25 cellular contexts compared by ENCODE assay signal in genomic region chr14:85087201-85087600, GRCh38.
DNase-seq lines count a peak whose midpoint lies in the region; ATAC-seq, FAIRE-seq and TF ChIP-seq lines count a peak whose summit lies in the region.
"Had no signal": no experiment of that assay in that cellular context is flagged by ENCODE, and none has a peak within 500 bp of the region (broad histone marks: within the 10 kb centered on the region; RNA-seq: fewer than 3 reads in every experiment).

No MANE protein-coding gene starts in this region.

- FAIRE-seq in RCC 7860 (lab: Jason Lieb, UNC), result no peak
- FAIRE-seq: GM19239 had no signal

- no peak for ATAC-seq in GM21825 (IDR thresholded peaks at IDR 0.05; ENCODE audit: unreplicated experiment)
- ATAC-seq: esophagus mucosa, psoas muscle, Right ventricle myocardium inferior, upper lobe of right lung, WTC11 had no signal

- no peak overlapping the region for H4K8ac ChIP-seq in mesenchymal stem cell (ENCODE audit: low read length)

- no peak overlapping the region for H2BK12ac ChIP-seq in mesenchymal stem cell (ENCODE audit: low read length in 2 of 2)

- H3K18ac ChIP-seq in mesenchymal stem cell (ENCODE audit: low read depth in 1 of 2, low read length in 2 of 2), result no peak overlapping the region

- no peak overlapping the region for H2AFZ ChIP-seq in mesenchymal stem cell (ENCODE audit: low read depth, low read length)

- WGBS in mesenchymal stem cell, result 79% methylated on average over 2 of the region's 2 CpGs
- 47 to 56% methylated on average over 2 of the region's 2 CpGs for WGBS in esophagus squamous epithelium, 2 donors

- H3K9me3 ChIP-seq in mesenchymal stem cell (ENCODE audit: control insufficient read depth, low read length), result no peaks in the 10 kb centered on the region
- no peaks in the 10 kb centered on the region for H3K9me3 ChIP-seq in right atrium auricular region
- H3K9me3 ChIP-seq in esophagus squamous epithelium, result no peaks in the 10 kb centered on the region
- H3K9me3 ChIP-seq: neutrophil, psoas muscle, upper lobe of right lung had no signal

- H3K79me1 ChIP-seq in mesenchymal stem cell (replicated peaks; ENCODE audit: low read length, poor library complexity, severe bottlenecking), result no peaks in the 10 kb centered on the region

- H3K4me1 ChIP-seq in mesenchymal stem cell (ENCODE audit: control insufficient read depth, insufficient read depth, low read depth, low read length) (no peaks in the 10 kb centered on the region), right atrium auricular region (no peaks in the 10 kb centered on the region), esophagus squamous epithelium (no peaks in the 10 kb centered on the region)
- H3K4me1 ChIP-seq: psoas muscle, upper lobe of right lung had no signal

- DNase-seq in AG10803 (ENCODE audit: low read depth) (peak; percentile 20), RCC 7860 (ENCODE audit: low spot score) (peak; percentile 13), epithelial cell of esophagus (ENCODE audit: low read depth) (peak; percentile 59), mesenchymal stem cell (no peak), right atrium auricular region (ENCODE audit: low spot score) (no peak), esophagus squamous epithelium (lab: John Stamatoyannopoulos, UW) (no peak), HEK293T (ENCODE audit: extremely low spot score) (no peak)
- DNase-seq: activated CD4-positive, alpha-beta T cell treated with anti-CD3 and anti-CD28 coated beads, Interleukin-2, amount 50 U/mL, for 4 hours; CD4-positive, CD25-positive, alpha-beta regulatory T cell; effector CD4-positive, alpha-beta T cell; NCI-H1417; NCI-H2081 treated with DMSO at 0.1 percent for 48 hours; NCI-H446; NCI-H82; psoas muscle; stimulated activated CD4-positive, alpha-beta T cell treated with anti-CD3 and anti-CD28 coated beads, Interleukin-1b, Interleukin-23, amount 100 ng/mL, for 48 hours; T1000; upper lobe of right lung had no signal

- no peak overlapping the region for H3K14ac ChIP-seq in mesenchymal stem cell (ENCODE audit: low read length in 2 of 2)

- no peaks in the 10 kb centered on the region for H3K27me3 ChIP-seq in mesenchymal stem cell (ENCODE audit: control insufficient read depth in 1 of 2, insufficient read depth in 1 of 2, low read length in 2 of 2)
- no peaks in the 10 kb centered on the region for H3K27me3 ChIP-seq in right atrium auricular region
- H3K27me3 ChIP-seq in esophagus squamous epithelium, result no peaks in the 10 kb centered on the region
- H3K27me3 ChIP-seq: neutrophil, upper lobe of right lung had no signal

- intact Hi-C loops in esophagus squamous epithelium (cut with DNase I), result no loop called here

- H2AK5ac ChIP-seq in mesenchymal stem cell (ENCODE audit: low read length, severe bottlenecking), result no peak overlapping the region

- no peak overlapping the region for H3K4ac ChIP-seq in mesenchymal stem cell (ENCODE audit: low read depth in 1 of 2, low read length in 2 of 2)

- no peak overlapping the region for H3K4me3 ChIP-seq in AG10803 (ENCODE audit: low read length)
- H3K4me3 ChIP-seq in epithelial cell of esophagus (ENCODE audit: low read length), result no peak overlapping the region
- no peak overlapping the region for H3K4me3 ChIP-seq in mesenchymal stem cell (ENCODE audit: insufficient read depth in 1 of 2, low read depth in 1 of 2, low read length in 2 of 2)
- H3K4me3 ChIP-seq in right atrium auricular region, result no peak overlapping the region
- H3K4me3 ChIP-seq in esophagus squamous epithelium, result no peak overlapping the region
- H3K4me3 ChIP-seq: psoas muscle, skin epidermis, upper lobe of right lung had no signal

- no peak overlapping the region for H4K91ac ChIP-seq in mesenchymal stem cell (ENCODE audit: low read length)

- H2BK120ac ChIP-seq in mesenchymal stem cell (ENCODE audit: low read depth, low read length), result no peak overlapping the region

- TF ChIP-seq POLR2A in esophagus squamous epithelium (IDR thresholded peaks at IDR 0.05), result no peak

- TF ChIP-seq CTCF in AG10803 (conservative IDR thresholded peaks at IDR 0.05; ENCODE audit: low read length), result no peak
- TF ChIP-seq CTCF in epithelial cell of esophagus (IDR thresholded peaks at IDR 0.05; ENCODE audit: insufficient read depth, low read depth, low read length, missing control alignments), result no peak
- no peak for TF ChIP-seq CTCF in right atrium auricular region (IDR thresholded peaks at IDR 0.05)
- no peak for TF ChIP-seq CTCF in esophagus squamous epithelium (IDR thresholded peaks at IDR 0.05)

- no peak overlapping the region for H3K4me2 ChIP-seq in mesenchymal stem cell (ENCODE audit: low read length, poor library complexity, severe bottlenecking)

- CTCF ChIA-PET in HEK293T (lab: Yijun Ruan, JAX), result no interaction called here

- H2BK5ac ChIP-seq in mesenchymal stem cell (ENCODE audit: low read depth, low read length, poor library complexity, severe bottlenecking), result no peak overlapping the region

- no peak overlapping the region for H2BK15ac ChIP-seq in mesenchymal stem cell (ENCODE audit: low read depth, poor library complexity, severe bottlenecking)

- H3K36me3 ChIP-seq in mesenchymal stem cell (ENCODE audit: control insufficient read depth in 1 of 2, insufficient read depth in 2 of 2, low read depth in 1 of 2, low read length in 2 of 2) (no peaks in the 10 kb centered on the region), right atrium auricular region (no peaks in the 10 kb centered on the region), esophagus squamous epithelium (no peaks in the 10 kb centered on the region)
- H3K36me3 ChIP-seq: neutrophil, upper lobe of right lung had no signal

- H3K23ac ChIP-seq in mesenchymal stem cell (ENCODE audit: low read length in 2 of 2), result no peak overlapping the region

- H3K9ac ChIP-seq in mesenchymal stem cell (ENCODE audit: low read length), result peak overlapping the region; percentile 72

- H3K27ac ChIP-seq in mesenchymal stem cell (ENCODE audit: low read length, poor library complexity, severe bottlenecking) (peak overlapping the region; percentile 74), right atrium auricular region (no peak overlapping the region), esophagus squamous epithelium (no peak overlapping the region)
- H3K27ac ChIP-seq: neutrophil, psoas muscle, upper lobe of right lung had no signal

- POLR2A ChIA-PET in HEK293T (lab: Yijun Ruan, JAX), result no interaction called here

TF ChIP-seq in HEK293T, 16 proteins besides CTCF, POLR2A, EP300 and RAD21:
- no peak for TF ChIP-seq FOXM1 (IDR thresholded peaks at IDR 0.05; ENCODE audit: borderline replicate concordance)

Comparison
In these comparisons a context has a peak if more than half of its experiments do, and no peak if none do; other contexts are left out.
1. DNase-seq: peak in AG10803 (single experiment), RCC 7860 (single experiment) and epithelial cell of esophagus (single experiment); none in mesenchymal stem cell (single experiment), right atrium auricular region (single experiment), esophagus squamous epithelium (single experiment) and HEK293T (single experiment).